Comparison of ENCODE assay signal across 23 cellular contexts in the genomic region with DNA sequence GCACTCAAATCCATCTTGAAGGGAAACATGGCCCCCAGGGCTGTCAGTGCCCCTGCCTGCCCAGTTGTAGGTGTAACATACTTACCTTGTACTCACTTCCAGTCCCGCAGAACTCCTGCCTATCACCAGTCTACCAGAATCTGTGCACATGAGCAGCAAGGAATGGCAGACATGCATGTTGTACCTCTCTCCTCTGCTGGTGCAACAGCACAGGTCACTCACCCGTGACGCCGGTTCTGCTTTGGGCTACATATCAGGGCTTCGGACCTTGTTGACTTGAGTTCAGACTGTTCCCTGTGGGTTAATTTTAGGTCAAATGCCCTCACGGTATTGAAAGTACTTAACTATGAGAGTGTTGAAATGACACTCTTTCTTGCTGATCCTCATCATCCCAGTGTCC.
"Had no signal": no experiment of that assay in that cellular context is flagged by ENCODE, and none has a peak within 500 bp of the region (broad histone marks: within the 10 kb centered on the region; RNA-seq: fewer than 3 reads in every experiment).

No MANE protein-coding gene starts in this region.

- H3K4me3 Mint-ChIP-seq: memory B cell, mesothelial cell of epicardium, natural killer cell, neural crest cell had no signal

- H3K27me3 ChIP-seq: dorsolateral prefrontal cortex, ovary, suprapubic skin, thyroid gland, upper lobe of left lung, vagina had no signal

- H3K36me3 ChIP-seq: lower lobe of right lung, ovary, suprapubic skin, thyroid gland, upper lobe of left lung, vagina had no signal

- H3K36me3 Mint-ChIP-seq: memory B cell, natural killer cell had no signal

- H3K9me3 ChIP-seq: lower lobe of right lung, ovary, suprapubic skin, thyroid gland, upper lobe of left lung, vagina had no signal

- H3K27ac ChIP-seq: dorsolateral prefrontal cortex, lower lobe of right lung, ovary, suprapubic skin, thyroid gland, upper lobe of left lung, vagina had no signal

- H3K4me1 ChIP-seq: lower lobe of right lung, suprapubic skin, thyroid gland, upper lobe of left lung, vagina had no signal

- FAIRE-seq: endometrium, frontal cortex, small intestine had no signal

- H3K4me1 Mint-ChIP-seq: natural killer cell had no signal

- ATAC-seq: esophagus mucosa; left lobe of liver; lower lobe of right lung; natural killer cell; stimulated activated naive CD8-positive, alpha-beta T cell treated with anti-CD3 and anti-CD28 coated beads, Interleukin-15, Interleukin-2, amounts not matched to agents 100 U/mL and 50 U/mL, for 24 hours had no signal

- H3K27me3 Mint-ChIP-seq: memory B cell had no signal

- DNase-seq: cortex of kidney; dorsolateral prefrontal cortex; effector CD8-positive, alpha-beta T cell; islet precursor cell; lower lobe of right lung; natural killer cell; nucleus accumbens; ovary; right cardiac atrium; small intestine; stimulated activated CD4-positive, alpha-beta T cell treated with anti-CD3 and anti-CD28 coated beads, Interleukin-12 subunit alpha, Interleukin-12 subunit beta, amount 100 ng/mL, for 4 hours; stimulated activated naive CD8-positive, alpha-beta T cell treated with anti-CD3 and anti-CD28 coated beads, Interleukin-15, Interleukin-2, amounts not matched to agents 100 U/mL and 50 U/mL, for 24 hours; upper lobe of left lung had no signal

- H3K27ac Mint-ChIP-seq: memory B cell, mesothelial cell of epicardium, natural killer cell had no signal

- H3K4me3 ChIP-seq: dorsolateral prefrontal cortex, lower lobe of right lung, ovary, suprapubic skin, thyroid gland, upper lobe of left lung, vagina had no signal

- H3K9me3 Mint-ChIP-seq: memory B cell, mesothelial cell of epicardium, natural killer cell had no signal
